14 cellular contexts compared by ENCODE assay signal in genomic region chr7:2114052-2114451, GRCh38.
DNase-seq lines count a peak whose midpoint lies in the region; ATAC-seq and TF ChIP-seq lines count a peak whose summit lies in the region.
"Had no signal": no experiment of that assay in that cellular context is flagged by ENCODE, and none has a peak within 500 bp of the region (broad histone marks: within the 10 kb centered on the region; RNA-seq: fewer than 3 reads in every experiment).

No MANE protein-coding gene starts in this region.

- H3K27ac ChIP-seq in effector memory CD4-positive, alpha-beta T cell (ENCODE audit: insufficient read depth, low read length, poor library complexity, severe bottlenecking), result no peak overlapping the region
- H3K27ac ChIP-seq: upper lobe of right lung had no signal

- TF ChIP-seq CTCF in AG10803 (conservative IDR thresholded peaks at IDR 0.05; ENCODE audit: low read length), result no peak

- H3K4me3 ChIP-seq in AG10803 (ENCODE audit: low read length), result no peak overlapping the region
- no peak overlapping the region for H3K4me3 ChIP-seq in effector memory CD4-positive, alpha-beta T cell (ENCODE audit: insufficient read depth, low read depth, low read length, poor library complexity, severe bottlenecking)
- H3K4me3 ChIP-seq: upper lobe of right lung had no signal

- ATAC-seq in GM21528 (IDR thresholded peaks at IDR 0.05; ENCODE audit: low FRiP score, unreplicated experiment) (no peak), HG03442 (IDR thresholded peaks at IDR 0.05; ENCODE audit: unreplicated experiment) (no peak)
- ATAC-seq: activated naive CD4-positive, alpha-beta T cell treated with anti-CD3 and anti-CD28 coated beads, Interleukin-2, amount 50 U/mL, for 72 hours; effector memory CD8-positive, alpha-beta T cell; upper lobe of right lung had no signal

- no peaks in the 10 kb centered on the region for H3K36me3 ChIP-seq in effector memory CD4-positive, alpha-beta T cell (ENCODE audit: control insufficient read depth, insufficient read depth, low read length)

- no peaks in the 10 kb centered on the region for H3K9me3 ChIP-seq in effector memory CD4-positive, alpha-beta T cell (ENCODE audit: control insufficient read depth, low read length)
- H3K9me3 ChIP-seq: upper lobe of right lung had no signal

- no peaks in the 10 kb centered on the region for H3K27me3 ChIP-seq in effector memory CD4-positive, alpha-beta T cell (replicated peaks; ENCODE audit: control insufficient read depth, insufficient read depth, low read length, poor library complexity, severe bottlenecking)
- H3K27me3 ChIP-seq: upper lobe of right lung had no signal

- no peaks in the 10 kb centered on the region for H3K4me1 ChIP-seq in effector memory CD4-positive, alpha-beta T cell (ENCODE audit: control insufficient read depth, insufficient read depth, low read length, poor library complexity, severe bottlenecking)

- DNase-seq in AG10803 (ENCODE audit: low read depth) (peak; percentile 49), HS-5 (ENCODE audit: low read depth) (peak; percentile 60), brain pericyte (ENCODE audit: low read depth, low spot score) (peak; percentile 55), myocyte (ENCODE audit: low read depth) (peak; percentile 73), GM19240 (ENCODE audit: insufficient read length, low spot score) (no peak)
- no peak for DNase-seq in effector memory CD4-positive, alpha-beta T cell
- DNase-seq: effector memory CD8-positive, alpha-beta T cell; GOT3; NCI-H2029 treated with DMSO at 0.1 percent for 48 hours; T-helper 1 cell; upper lobe of right lung had no signal

Comparison
In these comparisons a context has a peak if more than half of its experiments do, and no peak if none do; other contexts are left out.
1. DNase-seq: peak in AG10803 (single experiment), HS-5 (single experiment), brain pericyte (single experiment) and myocyte (single experiment); none in effector memory CD4-positive, alpha-beta T cell (0 of 3) and GM19240 (single experiment).